In genomic region chr7:142645777-142646176, GRCh38 we compare ENCODE assay signal across 18 cellular contexts.
DNase-seq lines count a peak whose midpoint lies in the region; ATAC-seq, FAIRE-seq and TF ChIP-seq lines count a peak whose summit lies in the region.
"Had no signal": no experiment of that assay in that cellular context is flagged by ENCODE, and none has a peak within 500 bp of the region (broad histone marks: within the 10 kb centered on the region; RNA-seq: fewer than 3 reads in every experiment).

No MANE protein-coding gene starts in this region.

- no peak overlapping the region for H4K5ac ChIP-seq in H1 (ENCODE audit: insufficient read length, low read depth, low read length)

- H4K8ac ChIP-seq in H1 (ENCODE audit: extremely low read depth, insufficient read depth, low read length), result no peak overlapping the region

- H3K9ac ChIP-seq in BLaER1, result no peak overlapping the region
- no peak overlapping the region for H3K9ac ChIP-seq in H1 (replicated peaks in 1 of 4; ENCODE audit: extremely low read depth in 1 of 4, low read depth in 3 of 4, low read length in 3 of 4)

- no peak for FAIRE-seq in H1 (lab: Jason Lieb, UNC)

- H2BK5ac ChIP-seq in H1 (ENCODE audit: low read depth, low read length), result no peak overlapping the region

- ATAC-seq in Right ventricle myocardium superior (ENCODE audit: poor library complexity), result no peak
- ATAC-seq: left lobe of liver had no signal

- H2BK12ac ChIP-seq in H1 (ENCODE audit: low read depth, low read length), result no peak overlapping the region

- CTCF ChIA-PET in CD8-positive, alpha-beta memory T cell (lab: Charles Lee), result no interaction called here
- CTCF ChIA-PET in H1 (lab: Charles Lee; ENCODE audit: partially characterized antibody), result interaction anchor here (0.9 to 5.8 kb wide), 13 partner anchors 9 to 342 kb away, joined by 3 to 30 read pairs (median 4); no protein-coding TSS in a partner anchor

- no peak overlapping the region for H3K4ac ChIP-seq in H1 (replicated peaks; ENCODE audit: insufficient read length, low read depth, low read length)

- 0 out of 2 replicates have a peak overlapping the region, but pooled peaks have one; percentile 65 for H2AFZ ChIP-seq in H1 (ENCODE audit: low read length)

- H3K4me1 ChIP-seq in BLaER1 (peaks cover 11% of the 10 kb centered on the region; the same call in 1 of the 2 replicates), H1 (replicated peaks in 1 of 4; ENCODE audit: control insufficient read depth in 3 of 4, insufficient read depth in 4 of 4, low read length in 3 of 4) (no peaks in the 10 kb centered on the region)
- no peaks in the 10 kb centered on the region for H3K4me1 ChIP-seq in CD8-positive, alpha-beta memory T cell (ENCODE audit: insufficient read depth, low read length)

- peaks cover 0 to 3% (median 0%) of the 10 kb centered on the region in 3 donors for H3K4me1 Mint-ChIP-seq in CD8-positive, alpha-beta memory T cell

- H2BK15ac ChIP-seq in H1 (ENCODE audit: low read length), result no peak overlapping the region

- no peak overlapping the region for H2BK120ac ChIP-seq in H1 (replicated peaks; ENCODE audit: low read depth, low read length)

- TF ChIP-seq CTCF in H1 (IDR thresholded peaks at IDR 0.05; ENCODE audit: control extremely low read depth in 1 of 3, insufficient read depth in 1 of 3, low read depth in 1 of 3, low read length in 3 of 3), result no peak

- DNase-seq in CD8-positive, alpha-beta memory T cell, result no peak
- peak; percentile 23 for DNase-seq in SK-MEL-5 (ENCODE audit: low read depth, low spot score)
- no peak for DNase-seq in H1 (ENCODE audit: low read depth in 1 of 2, low spot score in 2 of 2)
- DNase-seq in 8988T, result no peak
- no peak for DNase-seq in activated effector memory CD4-positive, alpha-beta T cell treated with anti-CD3 and anti-CD28 coated beads, Interleukin-2, amount 50 U/mL, for 16 hours
- DNase-seq in T-helper 9 cell, result no peak
- DNase-seq in Right ventricle myocardium superior, result no peak
- DNase-seq: activated CD4-positive, alpha-beta T cell treated with anti-CD3 and anti-CD28 coated beads, Interleukin-2, amount 50 U/mL, for 48 hours; amniotic stem cell; H7; Karpas-422; NCI-H2107; stimulated activated naive CD4-positive, alpha-beta T cell treated with Interleukin-2 at 50 U/mL for 16 hours had no signal

- H4K91ac ChIP-seq in H1 (replicated peaks; ENCODE audit: insufficient read length, low read length), result no peak overlapping the region

- H3K4me3 ChIP-seq in BLaER1 (no peak overlapping the region), H1 (ENCODE audit: extremely low read depth in 1 of 4, insufficient read depth in 2 of 4, low read depth in 3 of 4, low read length in 4 of 4) (no peak overlapping the region)
- no peak overlapping the region for H3K4me3 ChIP-seq in CD8-positive, alpha-beta memory T cell (ENCODE audit: low read length)

- peak overlapping the region; percentile 44 for H3K4me2 ChIP-seq in BLaER1
- H3K4me2 ChIP-seq in H1 (ENCODE audit: insufficient read depth in 1 of 2, low read depth in 2 of 2, low read length in 2 of 2), result no peak overlapping the region

- H3K27me3 ChIP-seq in BLaER1, result peaks cover 17% of the 10 kb centered on the region
- H3K27me3 ChIP-seq in CD8-positive, alpha-beta memory T cell (ENCODE audit: insufficient read depth, low read length, poor library complexity, severe bottlenecking), result no peaks in the 10 kb centered on the region
- no peaks in the 10 kb centered on the region for H3K27me3 ChIP-seq in H1 (replicated peaks in 1 of 4; ENCODE audit: control insufficient read depth in 3 of 4, extremely low read depth in 1 of 4, insufficient read depth in 3 of 4, low read length in 3 of 4)

- peak overlapping the region in 5 of 7 donors; percentile 13 to 70 (median 23) for H3K4me3 Mint-ChIP-seq in CD8-positive, alpha-beta memory T cell

- POLR2A ChIA-PET in CD8-positive, alpha-beta memory T cell (lab: Charles Lee), result no interaction called here
- POLR2A ChIA-PET in H1 (lab: Charles Lee; ENCODE audit: partially characterized antibody), result no interaction called here

- TF ChIP-seq POLR2A in H1 (IDR thresholded peaks at IDR 0.05; ENCODE audit: control extremely low read depth in 1 of 2, low read depth in 2 of 2, low read length in 2 of 2), result no peak

- no peak overlapping the region for H2AK5ac ChIP-seq in H1 (ENCODE audit: low read depth, low read length)

- H3K9me3 ChIP-seq in BLaER1, result no peaks in the 10 kb centered on the region
- H3K9me3 ChIP-seq in CD8-positive, alpha-beta memory T cell (ENCODE audit: low read length), result no peaks in the 10 kb centered on the region
- no peaks in the 10 kb centered on the region for H3K9me3 ChIP-seq in H1 (ENCODE audit: insufficient read depth in 2 of 2, low read depth in 1 of 2, low read length in 1 of 2)

- TF ChIP-seq RAD21 in H1 (IDR thresholded peaks at IDR 0.05 in 1 of 2, conservative IDR thresholded peaks at IDR 0.05 in 1 of 2; ENCODE audit: low read depth in 2 of 2, low read length in 2 of 2), result no peak

- no peaks in the 10 kb centered on the region for H3K79me2 ChIP-seq in H1 (ENCODE audit: control insufficient read depth in 1 of 2, insufficient read depth in 2 of 2, low read length in 2 of 2)

- no peaks in the 10 kb centered on the region for H3K23me2 ChIP-seq in H1 (ENCODE audit: low read depth, low read length)

- in situ Hi-C loops in SK-MEL-5 (cut with HindIII; ENCODE audit: low pct_unique_long_range_greater_than_20kb, low sequenced_read_pairs), result no loop called here

- H3K23ac ChIP-seq in H1 (ENCODE audit: insufficient read length), result no peak overlapping the region

- intact Hi-C loops in Right ventricle myocardium superior (cut with DNase I), result no loop called here

- no peaks in the 10 kb centered on the region for H3K9me3 Mint-ChIP-seq in CD8-positive, alpha-beta memory T cell

- H3K36me3 ChIP-seq in BLaER1, result no peaks in the 10 kb centered on the region
- H3K36me3 ChIP-seq in CD8-positive, alpha-beta memory T cell (ENCODE audit: insufficient read depth, low read length), result no peaks in the 10 kb centered on the region
- H3K36me3 ChIP-seq in H1 (ENCODE audit: control insufficient read depth in 2 of 4, insufficient read depth in 4 of 4, low read length in 3 of 4), result no peaks in the 10 kb centered on the region

- no peaks in the 10 kb centered on the region for H4K20me1 ChIP-seq in BLaER1
- no peaks in the 10 kb centered on the region for H4K20me1 ChIP-seq in H1 (replicated peaks in 1 of 2; ENCODE audit: control insufficient read depth in 1 of 2, insufficient read depth in 2 of 2, low read length in 2 of 2)

- H3K27ac ChIP-seq in BLaER1, result no peak overlapping the region
- no peak overlapping the region for H3K27ac ChIP-seq in CD8-positive, alpha-beta memory T cell (ENCODE audit: low read depth, low read length)
- no peak overlapping the region for H3K27ac ChIP-seq in H1 (ENCODE audit: low read depth, low read length)
- H3K27ac ChIP-seq: C4-2B, epithelial cell of prostate, HL-60 had no signal

- H3K56ac ChIP-seq in H1 (replicated peaks; ENCODE audit: insufficient read length, low read depth, low read length), result no peak overlapping the region

- no peaks in the 10 kb centered on the region for H3K79me1 ChIP-seq in H1 (ENCODE audit: low read depth, low read length)

- WGBS in H1 (ENCODE audit: extremely low coverage in 1 of 2, insufficient coverage in 1 of 2, insufficient read length in 1 of 2, insufficient replicate concordance in 2 of 2, low coverage in 1 of 2, low lambda C conversion rate in 2 of 2, missing lambda C conversion rate in 1 of 2), 2 experiments, result 91% methylated on average over 5 of the region's 5 CpGs; no CpG with 5 or more reads in 1 of the 2 experiments

- H2BK20ac ChIP-seq in H1 (ENCODE audit: low read length), result no peak overlapping the region

- H3K14ac ChIP-seq in H1 (ENCODE audit: insufficient read length), result no peak overlapping the region

- TF ChIP-seq EP300 in H1 (IDR thresholded peaks at IDR 0.05; ENCODE audit: borderline replicate concordance in 1 of 2, low read depth in 2 of 2, low read length in 2 of 2), result no peak

- peak overlapping the region in 4 of 8 donors; percentile 10 to 88 (median 76) for H3K27ac Mint-ChIP-seq in CD8-positive, alpha-beta memory T cell

- no peaks in the 10 kb centered on the region for H3K36me3 Mint-ChIP-seq in CD8-positive, alpha-beta memory T cell

- no peak overlapping the region for H3K18ac ChIP-seq in H1 (ENCODE audit: extremely low read depth, low read length)

- H3K27me3 Mint-ChIP-seq in CD8-positive, alpha-beta memory T cell, result peaks cover 6 to 23% of the 10 kb centered on the region in 2 donors

TF ChIP-seq in H1, 55 proteins besides CTCF, POLR2A, EP300 and RAD21 (continues in another document):
- TF ChIP-seq NANOG (IDR thresholded peaks at IDR 0.05; ENCODE audit: insufficient read depth, low read depth, low read length, poor library complexity, severe bottlenecking) (no peak), CREB1 (IDR thresholded peaks at IDR 0.05) (no peak), TCF12 (IDR thresholded peaks at IDR 0.05; ENCODE audit: low read depth, low read length) (no peak), PHF8 (conservative IDR thresholded peaks at IDR 0.05; ENCODE audit: low read depth, low read length) (no peak), FOSL1 (IDR thresholded peaks at IDR 0.05; ENCODE audit: insufficient read depth, low read depth, low read length) (no peak)
